ENCODE assay signal across 8 cellular contexts in genomic region chr10:102583435-102584417, GRCh38.
DNase-seq lines count a peak whose midpoint lies in the region; ATAC-seq and TF ChIP-seq lines count a peak whose summit lies in the region.

No MANE protein-coding gene starts in this region.

- H3K27ac ChIP-seq in tibial artery: no peak overlapping the region

- CTCF ChIA-PET in BJ (lab: Yijun Ruan, JAX): interaction anchor here (0.6 to 7.3 kb wide), 43 partner anchors 8 to 354 kb away, joined by 3 to 113 read pairs (median 4); partner anchors contain the start of genes ACTR1A, ARL3, CUEDC2 and SFXN2

- peak; percentile 85 for TF ChIP-seq CTCF in BJ (IDR thresholded peaks at IDR 0.05; ENCODE audit: insufficient read depth, low read depth, low read length)
- peak; percentile 91 for TF ChIP-seq CTCF in osteocyte (IDR thresholded peaks at IDR 0.05)
- TF ChIP-seq CTCF in tibial artery (IDR thresholded peaks at IDR 0.05): peak; percentile 84 to 91

- H3K27ac Mint-ChIP-seq in osteocyte (ENCODE audit: unreplicated experiment): no peak overlapping the region

- no peak overlapping the region for H3K4me3 Mint-ChIP-seq in osteocyte (ENCODE audit: unreplicated experiment)

- H3K9me3 ChIP-seq in MG63 (no peaks in the 10 kb centered on the region), tibial artery (no peaks in the 10 kb centered on the region)

- no peaks in the 10 kb centered on the region for H3K9me3 Mint-ChIP-seq in osteocyte (ENCODE audit: unreplicated experiment)

- H3K4me3 ChIP-seq in BJ (ENCODE audit: low read depth, low read length) (no peak overlapping the region), MG63 (no peak overlapping the region), tibial artery (no peak overlapping the region)

- peaks cover 18% of the 10 kb centered on the region for H3K4me1 Mint-ChIP-seq in osteocyte (ENCODE audit: unreplicated experiment)

- H3K27me3 ChIP-seq in BJ (ENCODE audit: control insufficient read depth, insufficient read depth, low read length) (no peaks in the 10 kb centered on the region), MG63 (no peaks in the 10 kb centered on the region), tibial artery (no peaks in the 10 kb centered on the region)

- H3K27me3 Mint-ChIP-seq in osteocyte (ENCODE audit: unreplicated experiment): no peaks in the 10 kb centered on the region

- peak; percentile 77 for ATAC-seq in GM19455 (IDR thresholded peaks at IDR 0.05; ENCODE audit: unreplicated experiment)

- DNase-seq in BJ (ENCODE audit: low read depth) (no peak), MG63 (peak; percentile 67), SK-N-DZ (ENCODE audit: low spot score) (peak; percentile 86), germinal center (ENCODE audit: low spot score) (peak; percentile 89), osteocyte (ENCODE audit: extremely low spot score, unreplicated experiment) (peak; percentile 94), tibial artery (peak; percentile 88 to 89)
- DNase-seq in activated naive CD4-positive, alpha-beta T cell (lab: John Stamatoyannopoulos, UW): peak; percentile 37 to 74 (median 52)

- POLR2A ChIA-PET in BJ (lab: Charles Lee): interaction anchor here (0.5 to 0.6 kb wide), 3 partner anchors 21 to 188 kb away, joined by 3 to 17 read pairs (median 3); partner anchors contain the start of gene NFKB2

- H3K36me3 Mint-ChIP-seq in osteocyte (ENCODE audit: unreplicated experiment): no peaks in the 10 kb centered on the region

- intact Hi-C loops in tibial artery (cut with DNase I; ENCODE audit: low total_unique reads): loop anchor here (5.0 kb wide), 1 partner anchor 81 kb away; the partner anchor contains the start of genes ACTR1A and SUFU

- no peaks in the 10 kb centered on the region for H3K4me1 ChIP-seq in tibial artery

- H3K36me3 ChIP-seq in BJ (ENCODE audit: control insufficient read depth, insufficient read depth, low read length) (no peaks in the 10 kb centered on the region), MG63 (no peaks in the 10 kb centered on the region), tibial artery (no peaks in the 10 kb centered on the region)
